Comparison of ENCODE assay signal across 1 cellular context in the genomic region with DNA sequence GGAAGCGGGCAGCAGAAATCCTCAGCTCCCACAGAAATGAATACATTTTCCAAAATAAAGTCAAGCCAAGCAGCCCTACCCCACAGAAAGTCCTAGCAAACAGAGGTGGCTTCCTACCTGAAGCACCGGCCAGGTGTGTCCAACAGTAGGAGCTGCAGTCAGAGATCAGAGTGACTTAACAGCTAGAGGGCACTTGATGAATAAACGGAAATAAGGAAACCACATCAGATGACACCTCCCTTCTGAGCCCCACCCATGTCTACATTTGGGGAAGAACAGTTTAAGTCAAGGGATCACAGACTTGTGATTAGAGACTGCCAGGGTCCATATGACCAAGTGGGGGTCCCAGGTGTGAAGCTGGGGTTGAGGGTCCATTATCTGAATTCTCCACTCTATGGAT.
TF ChIP-seq lines count a peak whose summit lies in the region.

Gene CXCR1 (minus strand): TSS at position 172 of the 400 bp plus-strand sequence. CDS start 1,751 bp downstream, outside the sequence.

TF ChIP-seq in HepG2, 621 proteins besides CTCF, POLR2A, EP300 and RAD21:
- TF ChIP-seq ZNF354B (CRISPR knock-in tag; IDR thresholded peaks at IDR 0.05), result no peak
- TF ChIP-seq ETV5 (CRISPR knock-in tag; IDR thresholded peaks at IDR 0.05; ENCODE audit: borderline replicate concordance), result no peak
- TF ChIP-seq KDM3A (CRISPR knock-in tag; IDR thresholded peaks at IDR 0.05; ENCODE audit: low read depth), result no peak
